9 cellular contexts compared by ENCODE assay signal in genomic region chr1:154866995-154867795, GRCh38. TPM values are rescaled to one million over a fixed set of nuclear protein-coding genes. Genes with fewer than 3 reads are reported as not detected.
DNase-seq lines count a peak whose midpoint lies in the region; ATAC-seq and TF ChIP-seq lines count a peak whose summit lies in the region.
"Had no signal": no experiment of that assay in that cellular context is flagged by ENCODE, and none has a peak within 500 bp of the region (broad histone marks: within the 10 kb centered on the region; RNA-seq: fewer than 3 reads in every experiment).

No MANE protein-coding gene starts in this region.

- H3K9me3 ChIP-seq in mucosa of descending colon = no peaks in the 10 kb centered on the region

- no peak for TF ChIP-seq CTCF in mucosa of descending colon (IDR thresholded peaks at IDR 0.05)

- H3K4me1 ChIP-seq in mucosa of descending colon (ENCODE audit: low read depth) = no peaks in the 10 kb centered on the region

- DNase-seq in NCI-H524 treated with DMSO at 0.1 percent for 48 hours (lab: John Stamatoyannopoulos, UW) (peak; percentile 15), fibroblast of gingiva (ENCODE audit: low read depth) (peak; percentile 18), retina (peak; percentile 73), mucosa of descending colon (no peak), NCI-H510A treated with DMSO at 0.1 percent for 48 hours (lab: John Stamatoyannopoulos, UW) (no peak)
- DNase-seq: naive B cell had no signal

- in situ Hi-C loops in GM18951 (cut with MboI; ENCODE audit: low sequenced_read_pairs, unreplicated experiment) = no loop called here

- no peaks in the 10 kb centered on the region for H3K36me3 ChIP-seq in mucosa of descending colon (ENCODE audit: low read depth)

- peak; percentile 23 for TF ChIP-seq POLR2A in GM18951 (IDR thresholded peaks at IDR 0.05; ENCODE audit: extremely low read depth, insufficient read depth, insufficient read length)

- ATAC-seq in mucosa of descending colon (no peak), HG02870 (IDR thresholded peaks at IDR 0.05; ENCODE audit: unreplicated experiment) (no peak), HG03565 (IDR thresholded peaks at IDR 0.05; ENCODE audit: unreplicated experiment) (no peak)

- no peak overlapping the region for H3K4me3 ChIP-seq in mucosa of descending colon

- intact Hi-C loops in mucosa of descending colon (cut with DNase I, micrococcal nuclease) = no loop called here

RNA-seq across cellular contexts. Expression of gene KCNN3, which starts 2.9 kb away (rescaled TPM):
- 10 to 100 TPM in 1 of 3 donors, 1 to 10 TPM in 2; 1.5 to 19.3 (median 2.0) TPM for total RNA-seq in mucosa of descending colon

Comparison
In these comparisons a context has a peak if more than half of its experiments do, and no peak if none do; other contexts are left out.
1. DNase-seq: peak in NCI-H524 treated with DMSO at 0.1 percent for 48 hours (single experiment), fibroblast of gingiva (single experiment) and retina (single experiment); none in mucosa of descending colon (0 of 3) and NCI-H510A treated with DMSO at 0.1 percent for 48 hours (single experiment).